ENCODE assay signal across 8 cellular contexts in genomic region chr1:228112167-228112566, GRCh38.
"Had no signal": no experiment of that assay in that cellular context is flagged by ENCODE, and none has a peak within 500 bp of the region (broad histone marks: within the 10 kb centered on the region; RNA-seq: fewer than 3 reads in every experiment).

No MANE protein-coding gene starts in this region.

- DNase-seq: H9, HCEC 1CT, KBM-7 had no signal

- H3K4me2 ChIP-seq: GM23338 had no signal

- H3K27ac ChIP-seq: HL-60 had no signal

- H3K4me3 ChIP-seq: GM23338 had no signal

- FAIRE-seq: H1, H54, HepG2 had no signal

- ATAC-seq: GM23338, HepG2 had no signal

- H2AFZ ChIP-seq: GM23338 had no signal
